In genomic region chr2:147352294-147352693, GRCh38 we compare ENCODE assay signal across 1 cellular context.
TF ChIP-seq lines count a peak whose summit lies in the region.

No MANE protein-coding gene starts in this region.

TF ChIP-seq in GM23338, 12 proteins besides CTCF, POLR2A, EP300 and RAD21 (continued from another document):
- TF ChIP-seq ZNF462 (CRISPR knock-in tag; IDR thresholded peaks at IDR 0.05) (no peak), EZH2phosphoT487 (IDR thresholded peaks at IDR 0.05; ENCODE audit: unreplicated experiment) (no peak), ZNF331 (CRISPR knock-in tag; IDR thresholded peaks at IDR 0.05; ENCODE audit: low read depth) (no peak), JUNB (IDR thresholded peaks at IDR 0.05; ENCODE audit: unreplicated experiment) (no peak), EZH2 (IDR thresholded peaks at IDR 0.05; ENCODE audit: low read depth, unreplicated experiment) (no peak), CREB1 (CRISPR knock-in tag; IDR thresholded peaks at IDR 0.05; ENCODE audit: low read depth) (no peak), STAT1 (IDR thresholded peaks at IDR 0.05; ENCODE audit: unreplicated experiment) (no peak)
- TF ChIP-seq, protein P1, sequence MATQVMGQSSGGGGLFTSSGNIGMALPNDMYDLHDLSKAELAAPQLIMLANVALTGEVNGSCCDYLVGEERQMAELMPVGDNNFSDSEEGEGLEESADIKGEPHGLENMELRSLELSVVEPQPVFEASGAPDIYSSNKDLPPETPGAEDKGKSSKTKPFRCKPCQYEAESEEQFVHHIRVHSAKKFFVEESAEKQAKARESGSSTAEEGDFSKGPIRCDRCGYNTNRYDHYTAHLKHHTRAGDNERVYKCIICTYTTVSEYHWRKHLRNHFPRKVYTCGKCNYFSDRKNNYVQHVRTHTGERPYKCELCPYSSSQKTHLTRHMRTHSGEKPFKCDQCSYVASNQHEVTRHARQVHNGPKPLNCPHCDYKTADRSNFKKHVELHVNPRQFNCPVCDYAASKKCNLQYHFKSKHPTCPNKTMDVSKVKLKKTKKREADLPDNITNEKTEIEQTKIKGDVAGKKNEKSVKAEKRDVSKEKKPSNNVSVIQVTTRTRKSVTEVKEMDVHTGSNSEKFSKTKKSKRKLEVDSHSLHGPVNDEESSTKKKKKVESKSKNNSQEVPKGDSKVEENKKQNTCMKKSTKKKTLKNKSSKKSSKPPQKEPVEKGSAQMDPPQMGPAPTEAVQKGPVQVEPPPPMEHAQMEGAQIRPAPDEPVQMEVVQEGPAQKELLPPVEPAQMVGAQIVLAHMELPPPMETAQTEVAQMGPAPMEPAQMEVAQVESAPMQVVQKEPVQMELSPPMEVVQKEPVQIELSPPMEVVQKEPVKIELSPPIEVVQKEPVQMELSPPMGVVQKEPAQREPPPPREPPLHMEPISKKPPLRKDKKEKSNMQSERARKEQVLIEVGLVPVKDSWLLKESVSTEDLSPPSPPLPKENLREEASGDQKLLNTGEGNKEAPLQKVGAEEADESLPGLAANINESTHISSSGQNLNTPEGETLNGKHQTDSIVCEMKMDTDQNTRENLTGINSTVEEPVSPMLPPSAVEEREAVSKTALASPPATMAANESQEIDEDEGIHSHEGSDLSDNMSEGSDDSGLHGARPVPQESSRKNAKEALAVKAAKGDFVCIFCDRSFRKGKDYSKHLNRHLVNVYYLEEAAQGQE (IDR thresholded peaks at IDR 0.05; ENCODE audit: unreplicated experiment), result no peak
